Comparison of ENCODE assay signal across 10 cellular contexts in the genomic region with DNA sequence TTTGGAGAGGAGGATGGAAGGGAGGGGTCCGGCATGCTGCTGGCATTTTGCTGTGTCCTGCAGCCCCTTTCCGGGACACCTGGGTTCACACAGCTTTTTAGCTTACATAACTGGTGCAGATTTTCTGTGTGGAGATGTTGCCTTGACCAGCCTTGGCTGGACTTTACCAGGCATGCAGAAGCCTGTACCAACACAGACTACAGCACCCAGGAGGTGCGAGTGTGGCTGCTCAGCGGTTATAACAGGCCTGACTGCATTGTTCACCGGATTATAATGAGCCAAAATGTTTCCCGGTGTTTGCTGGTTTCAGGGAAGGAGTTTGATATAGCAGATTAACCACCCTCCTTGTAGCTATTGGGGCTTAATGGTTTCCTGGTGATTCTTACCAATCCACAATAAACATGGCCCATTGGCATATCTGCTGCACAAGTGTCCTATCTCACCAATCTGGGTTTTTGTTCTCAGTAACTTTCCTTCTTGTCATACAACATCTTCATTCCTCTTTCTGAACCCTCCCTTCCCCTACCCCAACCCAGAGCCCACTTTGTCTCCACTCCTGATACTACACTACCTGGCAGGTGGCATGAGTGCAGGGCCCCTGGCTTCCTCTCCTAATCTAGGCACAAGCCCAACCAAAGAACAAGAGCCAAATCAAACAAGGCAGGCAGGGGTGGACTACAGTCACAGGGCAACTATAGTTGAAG. TPM values are rescaled to one million over a fixed set of nuclear protein-coding genes. Genes with fewer than 3 reads are reported as not detected.
DNase-seq lines count a peak whose midpoint lies in the region; ATAC-seq, FAIRE-seq and TF ChIP-seq lines count a peak whose summit lies in the region.
"Had no signal": no experiment of that assay in that cellular context is flagged by ENCODE, and none has a peak within 500 bp of the region (broad histone marks: within the 10 kb centered on the region; RNA-seq: fewer than 3 reads in every experiment).

No MANE protein-coding gene starts in this region.

- H3K9me2 ChIP-seq in GM23338 (ENCODE audit: insufficient read depth) = no peaks in the 10 kb centered on the region

- no peak overlapping the region for H3K4me3 Mint-ChIP-seq in GM23338
- no peak overlapping the region for H3K4me3 Mint-ChIP-seq in CD8-positive, alpha-beta T cell

- POLR2A ChIA-PET in A673 (lab: Charles Lee; ENCODE audit: low non-redundant PET) (no interaction called here), RWPE1 (lab: Yijun Ruan, JAX; ENCODE audit: low non-redundant PET) (no interaction called here)
- POLR2A ChIA-PET in CD8-positive, alpha-beta T cell (lab: Charles Lee) = interaction anchor here (1.3 to 6.2 kb wide), 2 partner anchors 10 to 125 kb away, joined by 3 to 50 read pairs; partner anchors contain the start of gene TAFAZZIN

- no peaks in the 10 kb centered on the region for H4K20me1 ChIP-seq in GM23338 (replicated peaks; ENCODE audit: insufficient read depth)

- no peaks in the 10 kb centered on the region for H3K27me3 ChIP-seq in A673 (replicated peaks; ENCODE audit: insufficient read depth, low read depth, low read length, poor library complexity)
- H3K27me3 ChIP-seq in GM23338 (ENCODE audit: insufficient read depth) = no peaks in the 10 kb centered on the region
- H3K27me3 ChIP-seq in CD8-positive, alpha-beta T cell (ENCODE audit: insufficient read depth, low read length) = no peaks in the 10 kb centered on the region

- no peak overlapping the region for H3K27ac Mint-ChIP-seq in GM23338
- H3K27ac Mint-ChIP-seq in CD8-positive, alpha-beta T cell = no peak overlapping the region

- intact Hi-C loops in A673 (cut with micrococcal nuclease; ENCODE audit: unreplicated experiment) = no loop called here
- intact Hi-C loops in CD8-positive, alpha-beta T cell (cut with DNase I, micrococcal nuclease) = no loop called here

- H3K27me3 Mint-ChIP-seq in GM23338 (ENCODE audit: insufficient read depth, low read depth, poor library complexity) = peaks cover 40% of the 10 kb centered on the region
- H3K27me3 Mint-ChIP-seq in CD8-positive, alpha-beta T cell (ENCODE audit: low read depth) = no peaks in the 10 kb centered on the region

- H3K9me3 ChIP-seq in A673 (ENCODE audit: low read depth, low read length, poor library complexity, severe bottlenecking) = no peaks in the 10 kb centered on the region
- H3K9me3 ChIP-seq in CD8-positive, alpha-beta T cell (ENCODE audit: low read length) = no peaks in the 10 kb centered on the region

- H3K4me1 Mint-ChIP-seq in GM23338 = peaks cover 13% of the 10 kb centered on the region; the same call in 2 of the 3 replicates
- H3K4me1 Mint-ChIP-seq in CD8-positive, alpha-beta T cell (ENCODE audit: low read depth) = peaks cover 25% of the 10 kb centered on the region

- no peak overlapping the region for H3K27ac ChIP-seq in A673 (ENCODE audit: low read depth, low read length, poor library complexity, severe bottlenecking)
- peak overlapping the region; percentile 92; the same call in 1 of the 2 replicates for H3K27ac ChIP-seq in GM23338 (ENCODE audit: low read depth)
- peak overlapping the region; percentile 95 for H3K27ac ChIP-seq in RWPE1
- H3K27ac ChIP-seq in epithelial cell of prostate = peak overlapping the region; percentile 94
- no peak overlapping the region for H3K27ac ChIP-seq in CD8-positive, alpha-beta T cell (ENCODE audit: low read depth, low read length)

- no peak for FAIRE-seq in D721Med (lab: Jason Lieb, UNC)
- FAIRE-seq: TTC549 had no signal

- DNase-seq in A673 (ENCODE audit: low spot score) (peak; percentile 47), GM23338 (ENCODE audit: low spot score) (no peak), RWPE1 (ENCODE audit: low spot score) (no peak), epithelial cell of prostate (ENCODE audit: low read depth, low spot score) (no peak), G401 (ENCODE audit: low spot score) (no peak), D721Med (ENCODE audit: insufficient read length, low spot score) (no peak), dermis blood vessel endothelial cell (no peak)
- DNase-seq in CD8-positive, alpha-beta T cell = no peak
- DNase-seq: NCI-H510A had no signal

- peaks cover 21% of the 10 kb centered on the region for H3F3A ChIP-seq in GM23338 (replicated peaks; ENCODE audit: low read depth)

- BruUV-seq in A673 (replicated peaks; lab: Mats Ljungman, UMichigan) = no TSS peak

- TF ChIP-seq CTCF in A673 (conservative IDR thresholded peaks at IDR 0.05; ENCODE audit: low read depth, low read length) (no peak), GM23338 (conservative IDR thresholded peaks at IDR 0.05; ENCODE audit: low read depth in 2 of 2) (no peak), RWPE1 (conservative IDR thresholded peaks at IDR 0.05; ENCODE audit: low read depth) (no peak), D721Med (IDR thresholded peaks at IDR 0.05; ENCODE audit: insufficient read depth, missing control alignments) (no peak)
- TF ChIP-seq CTCF in CD8-positive, alpha-beta T cell (IDR thresholded peaks at IDR 0.05) = no peak

- CTCF ChIA-PET in A673 (lab: Charles Lee) (no interaction called here), RWPE1 (lab: Yijun Ruan, JAX) (interaction anchor here (0.5 kb wide), 1 partner anchor 44 kb away, joined by 4 read pairs; no protein-coding TSS in a partner anchor)
- CTCF ChIA-PET in CD8-positive, alpha-beta T cell (lab: Charles Lee) = no interaction called here

- H3K79me2 ChIP-seq in GM23338 (replicated peaks; ENCODE audit: insufficient read depth) = peaks cover 17% of the 10 kb centered on the region

- peaks cover 9% of the 10 kb centered on the region; the same call in 1 of the 3 replicates for H3K9me3 Mint-ChIP-seq in GM23338
- no peaks in the 10 kb centered on the region for H3K9me3 Mint-ChIP-seq in CD8-positive, alpha-beta T cell

- peaks cover 36% of the 10 kb centered on the region for H3K36me3 Mint-ChIP-seq in GM23338 (ENCODE audit: low read depth)
- H3K36me3 Mint-ChIP-seq in CD8-positive, alpha-beta T cell = peaks cover 45% of the 10 kb centered on the region

- H3K4me3 ChIP-seq in A673 (ENCODE audit: low read depth, low read length, poor library complexity, severe bottlenecking) = no peak overlapping the region
- no peak overlapping the region for H3K4me3 ChIP-seq in GM23338
- no peak overlapping the region for H3K4me3 ChIP-seq in CD8-positive, alpha-beta T cell (ENCODE audit: low read depth, low read length)

- H2AFZ ChIP-seq in GM23338 = no peak overlapping the region

- no peak overlapping the region for H3K4me2 ChIP-seq in GM23338

- no peaks in the 10 kb centered on the region for H3K4me1 ChIP-seq in A673 (ENCODE audit: insufficient read depth, low read length, poor library complexity, severe bottlenecking)
- peaks cover 6% of the 10 kb centered on the region; the same call in 1 of the 2 replicates for H3K4me1 ChIP-seq in GM23338 (ENCODE audit: insufficient read depth)
- peaks cover 15% of the 10 kb centered on the region for H3K4me1 ChIP-seq in CD8-positive, alpha-beta T cell (ENCODE audit: insufficient read depth, low read length)

- in situ Hi-C loops in G401 (cut with HindIII; ENCODE audit: low sequenced_read_pairs) = no loop called here

- H3K36me3 ChIP-seq in A673 (ENCODE audit: insufficient read depth, low read length, poor library complexity, severe bottlenecking) = peaks cover 25% of the 10 kb centered on the region
- peaks cover 4% of the 10 kb centered on the region; the same call in 1 of the 2 replicates for H3K36me3 ChIP-seq in GM23338 (ENCODE audit: insufficient read depth)
- peaks cover 21% of the 10 kb centered on the region for H3K36me3 ChIP-seq in CD8-positive, alpha-beta T cell (ENCODE audit: insufficient read depth, low read length)

- ATAC-seq in GM23338 = peak; percentile 4
- no peak for ATAC-seq in CD8-positive, alpha-beta T cell

TF ChIP-seq in GM23338, 12 proteins besides CTCF, POLR2A, EP300 and RAD21 (continues in another document):
- TF ChIP-seq, protein P1, sequence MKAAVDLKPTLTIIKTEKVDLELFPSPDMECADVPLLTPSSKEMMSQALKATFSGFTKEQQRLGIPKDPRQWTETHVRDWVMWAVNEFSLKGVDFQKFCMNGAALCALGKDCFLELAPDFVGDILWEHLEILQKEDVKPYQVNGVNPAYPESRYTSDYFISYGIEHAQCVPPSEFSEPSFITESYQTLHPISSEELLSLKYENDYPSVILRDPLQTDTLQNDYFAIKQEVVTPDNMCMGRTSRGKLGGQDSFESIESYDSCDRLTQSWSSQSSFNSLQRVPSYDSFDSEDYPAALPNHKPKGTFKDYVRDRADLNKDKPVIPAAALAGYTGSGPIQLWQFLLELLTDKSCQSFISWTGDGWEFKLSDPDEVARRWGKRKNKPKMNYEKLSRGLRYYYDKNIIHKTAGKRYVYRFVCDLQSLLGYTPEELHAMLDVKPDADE (IDR thresholded peaks at IDR 0.05) = no peak

RNA-seq across cellular contexts. Expression of gene RPL10, which starts 3.9 kb away (rescaled TPM):
- total RNA-seq in A673 (2021) = 2,429 and 2,445 TPM in 2 replicates
- 3,338 and 4,929 TPM in 2 replicates for total RNA-seq in GM23338 (2014; rRNA removed; shearing (Covaris generic))
- 1,696 and 1,721 TPM in 2 replicates for polyA plus RNA-seq in GM23338 (2016; fragmentation: Nextera tagmentation; extraction: Ambion mirVana)
- total RNA-seq in G401 (2014; rRNA removed; shearing (Covaris generic)) = 2,883 and 3,419 TPM in 2 replicates
- 3,745 and 6,057 TPM in 2 replicates for total RNA-seq in dermis blood vessel endothelial cell
- 1,000 to 10,000 TPM; 6,105 to 6,263 TPM for total RNA-seq in CD8-positive, alpha-beta T cell

RNA-seq across cellular contexts. Expression of gene DNASE1L1, which starts 7.0 kb away (rescaled TPM):
- 6.8 and 8.3 TPM in 2 replicates for total RNA-seq in A673 (2021)
- total RNA-seq in GM23338 (2014; rRNA removed; shearing (Covaris generic)) = 16.0 and 16.1 TPM in 2 replicates
- 3.3 and 4.1 TPM in 2 replicates for polyA plus RNA-seq in GM23338 (2016; fragmentation: Nextera tagmentation; extraction: Ambion mirVana)
- 20.5 and 41.3 TPM in 2 replicates for total RNA-seq in G401 (2014; rRNA removed; shearing (Covaris generic))
- 105 and 111 TPM in 2 replicates for total RNA-seq in dermis blood vessel endothelial cell
- total RNA-seq in CD8-positive, alpha-beta T cell = 10 to 100 TPM; 19.3 to 19.7 TPM

RNA-seq across cellular contexts. Expression of gene TAFAZZIN, which starts 9.3 kb away (rescaled TPM):
- total RNA-seq in A673 (2021) = 41.8 and 55.8 TPM in 2 replicates
- 36.0 and 43.3 TPM in 2 replicates for total RNA-seq in GM23338 (2014; rRNA removed; shearing (Covaris generic))
- 24.1 and 26.1 TPM in 2 replicates for polyA plus RNA-seq in GM23338 (2016; fragmentation: Nextera tagmentation; extraction: Ambion mirVana)
- total RNA-seq in G401 (2014; rRNA removed; shearing (Covaris generic)) = 16.9 and 39.4 TPM in 2 replicates
- 20.8 and 25.9 TPM in 2 replicates for total RNA-seq in dermis blood vessel endothelial cell
- 10 to 100 TPM; 48.9 to 52.3 TPM for total RNA-seq in CD8-positive, alpha-beta T cell

RNA-seq across cellular contexts. Expression of gene EMD, which starts 23.0 kb away (rescaled TPM):
- total RNA-seq in A673 (2021) (79.6 and 84.7 TPM in 2 replicates), dermis blood vessel endothelial cell (10.6 and 17.2 TPM in 2 replicates)
- total RNA-seq in GM23338 (2014; rRNA removed; shearing (Covaris generic)) = 76.0 and 78.6 TPM in 2 replicates
- 74.2 and 78.3 TPM in 2 replicates for polyA plus RNA-seq in GM23338 (2016; fragmentation: Nextera tagmentation; extraction: Ambion mirVana)
- total RNA-seq in G401 (2014; rRNA removed; shearing (Covaris generic)) = 49.8 and 72.5 TPM in 2 replicates
- total RNA-seq in CD8-positive, alpha-beta T cell = 100 to 1,000 TPM; 176 TPM

RNA-seq across cellular contexts. Expression of gene ATP6AP1, which starts 26.4 kb away (rescaled TPM):
- total RNA-seq in A673 (2021) (77.1 and 77.5 TPM in 2 replicates), dermis blood vessel endothelial cell (65.9 and 103 TPM in 2 replicates)
- 52.1 and 53.4 TPM in 2 replicates for total RNA-seq in GM23338 (2014; rRNA removed; shearing (Covaris generic))
- polyA plus RNA-seq in GM23338 (2016; fragmentation: Nextera tagmentation; extraction: Ambion mirVana) = 37.7 and 39.4 TPM in 2 replicates
- 48.9 and 60.6 TPM in 2 replicates for total RNA-seq in G401 (2014; rRNA removed; shearing (Covaris generic))
- total RNA-seq in CD8-positive, alpha-beta T cell = 10 to 100 TPM; 31.2 to 32.4 TPM

Comparison
In these comparisons a context has a peak if more than half of its experiments do, and no peak if none do; other contexts are left out.
1. H3K27ac ChIP-seq: peak in GM23338 (single experiment), RWPE1 (single experiment) and epithelial cell of prostate (single experiment); none in A673 (single experiment) and CD8-positive, alpha-beta T cell (single experiment).